12 cellular contexts compared by ENCODE assay signal in the genomic region with DNA sequence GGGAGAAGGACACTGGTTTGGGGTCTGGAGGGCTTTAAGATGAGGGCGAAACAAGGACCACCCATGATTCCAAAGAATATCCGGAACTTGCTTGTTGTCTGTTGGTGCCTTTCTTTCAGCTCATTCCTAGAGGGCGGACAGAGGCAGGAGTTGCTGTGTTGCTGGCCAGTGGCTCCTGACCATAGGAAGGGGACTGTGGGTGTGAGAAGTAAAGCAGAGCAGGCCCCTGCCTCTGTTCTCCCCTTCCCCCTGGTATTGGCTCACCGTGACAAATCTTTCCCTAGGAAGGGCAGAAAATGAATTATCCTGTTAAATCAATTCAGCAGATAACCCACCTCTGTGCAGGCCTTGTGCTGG.
DNase-seq lines count a peak whose midpoint lies in the region; ATAC-seq, FAIRE-seq and TF ChIP-seq lines count a peak whose summit lies in the region.
"Had no signal": no experiment of that assay in that cellular context is flagged by ENCODE, and none has a peak within 500 bp of the region (broad histone marks: within the 10 kb centered on the region; RNA-seq: fewer than 3 reads in every experiment).

No MANE protein-coding gene starts in this region.

- CTCF ChIA-PET in Calu3 (lab: Charles Lee) (interaction anchor here (0.6 to 1.3 kb wide), 4 partner anchors 16 to 206 kb away, joined by 3 to 5 read pairs (median 4); no protein-coding TSS in a partner anchor), RWPE1 (lab: Yijun Ruan, JAX) (interaction anchor here (0.6 kb wide), 1 partner anchor 881 kb away, joined by 3 read pairs; no protein-coding TSS in a partner anchor)

- H3K36me3 Mint-ChIP-seq in Calu3 (ENCODE audit: insufficient read depth, unreplicated experiment) (peaks cover 19% of the 10 kb centered on the region), endodermal cell (ENCODE audit: low read depth) (no peaks in the 10 kb centered on the region), nephron progenitor cell (ENCODE audit: low read depth) (peaks cover 4% of the 10 kb centered on the region)

- H3K4me1 ChIP-seq in RWPE2 (ENCODE audit: insufficient read depth, poor library complexity, severe bottlenecking) (peaks cover 11% of the 10 kb centered on the region), endodermal cell (ENCODE audit: control insufficient read depth, insufficient read depth, low read length) (peaks cover 7% of the 10 kb centered on the region)

- BruUV-seq in Calu3 (replicated peaks; lab: Mats Ljungman, UMichigan): TSS peak; percentile 95

- POLR2A ChIA-PET in RWPE1 (lab: Yijun Ruan, JAX; ENCODE audit: low non-redundant PET): no interaction called here

- no peak for ATAC-seq in RWPE2 (ENCODE audit: low read depth)
- ATAC-seq: activated T-cell treated with anti-CD3 and anti-CD28 coated beads, Interleukin-2, amount 50 U/mL, for 4 hours had no signal

- no peaks in the 10 kb centered on the region for H3K27me3 ChIP-seq in RWPE2 (ENCODE audit: insufficient read depth, poor library complexity, severe bottlenecking)
- H3K27me3 ChIP-seq in endodermal cell (ENCODE audit: control insufficient read depth, insufficient read depth, low read length, poor library complexity, severe bottlenecking): no peaks in the 10 kb centered on the region

- H3K36me3 ChIP-seq in RWPE2 (ENCODE audit: low read depth): no peaks in the 10 kb centered on the region
- no peaks in the 10 kb centered on the region for H3K36me3 ChIP-seq in endodermal cell (ENCODE audit: control insufficient read depth, insufficient read depth, low read length)

- H3K4me3 Mint-ChIP-seq in Calu3 (ENCODE audit: low read depth, unreplicated experiment): peak overlapping the region; percentile 57
- H3K4me3 Mint-ChIP-seq in endodermal cell: no peak overlapping the region
- H3K4me3 Mint-ChIP-seq in nephron progenitor cell: no peak overlapping the region
- H3K4me3 Mint-ChIP-seq: activated B cell treated with CpG ODN at 0.5 μM for 24 hours; activated T-cell treated with anti-CD3 and anti-CD28 coated beads, Interleukin-2, amount 50 U/mL, for 4 hours had no signal

- intact Hi-C loops in Calu3 (cut with micrococcal nuclease; ENCODE audit: unreplicated experiment): loop anchor here (2.0 to 5.0 kb wide), 2 partner anchors 48 to 189 kb away; no protein-coding TSS in a partner anchor

- DNase-seq in Calu3 (no peak), RWPE2 (ENCODE audit: low spot score) (no peak), endodermal cell (peak; percentile 43), nephron progenitor cell (no peak), epidermal melanocyte (ENCODE audit: insufficient read length, low spot score) (no peak), frontal cortex (ENCODE audit: low spot score in 2 of 2) (no peak), RWPE1 (ENCODE audit: low spot score) (no peak), ureter (ENCODE audit: low spot score) (no peak)
- DNase-seq: activated B cell treated with CpG ODN at 0.5 μM for 24 hours; activated T-cell treated with anti-CD3 and anti-CD28 coated beads, Interleukin-2, amount 50 U/mL, for 4 hours; NCI-H1436 had no signal

- H3K27ac ChIP-seq in RWPE2 (ENCODE audit: poor library complexity, severe bottlenecking) (peak overlapping the region; percentile 16), endodermal cell (ENCODE audit: low read depth, low read length) (no peak overlapping the region), RWPE1 (no peak overlapping the region)

- H3K9me3 Mint-ChIP-seq in Calu3 (ENCODE audit: low read depth, unreplicated experiment) (peaks cover 3% of the 10 kb centered on the region), endodermal cell (no peaks in the 10 kb centered on the region), nephron progenitor cell (peaks cover 11% of the 10 kb centered on the region)
- H3K9me3 Mint-ChIP-seq: activated B cell treated with CpG ODN at 0.5 μM for 24 hours; activated T-cell treated with anti-CD3 and anti-CD28 coated beads, Interleukin-2, amount 50 U/mL, for 4 hours had no signal

- no peaks in the 10 kb centered on the region for H3K27me3 Mint-ChIP-seq in Calu3 (ENCODE audit: unreplicated experiment)
- H3K27me3 Mint-ChIP-seq in endodermal cell (ENCODE audit: insufficient read depth): no peaks in the 10 kb centered on the region
- peaks cover 3% of the 10 kb centered on the region for H3K27me3 Mint-ChIP-seq in nephron progenitor cell (ENCODE audit: low read depth, poor library complexity)
- H3K27me3 Mint-ChIP-seq: CD4-positive, CD25-positive, alpha-beta regulatory T cell had no signal

- H3K4me1 Mint-ChIP-seq in Calu3 (ENCODE audit: low read depth, unreplicated experiment) (peaks cover 57% of the 10 kb centered on the region), endodermal cell (peaks cover 28% of the 10 kb centered on the region), nephron progenitor cell (peaks cover 72% of the 10 kb centered on the region)

- no peaks in the 10 kb centered on the region for H3K9me3 ChIP-seq in RWPE2 (ENCODE audit: severe bottlenecking)
- H3K9me3 ChIP-seq in endodermal cell (ENCODE audit: control insufficient read depth, low read length): no peaks in the 10 kb centered on the region

- TF ChIP-seq CTCF in Calu3 (IDR thresholded peaks at IDR 0.05; ENCODE audit: unreplicated experiment) (no peak), RWPE2 (IDR thresholded peaks at IDR 0.05; ENCODE audit: poor library complexity, severe bottlenecking) (no peak), endodermal cell (conservative IDR thresholded peaks at IDR 0.05) (no peak), nephron progenitor cell (IDR thresholded peaks at IDR 0.05) (no peak), RWPE1 (conservative IDR thresholded peaks at IDR 0.05; ENCODE audit: low read depth) (no peak)

- H3K9ac ChIP-seq in endodermal cell (ENCODE audit: extremely low read depth, low read length, poor library complexity, severe bottlenecking): no peak overlapping the region

- peak overlapping the region; percentile 96 for H3K27ac Mint-ChIP-seq in Calu3 (ENCODE audit: unreplicated experiment)
- H3K27ac Mint-ChIP-seq in endodermal cell: no peak overlapping the region
- peak overlapping the region; percentile 21 for H3K27ac Mint-ChIP-seq in nephron progenitor cell
- H3K27ac Mint-ChIP-seq: activated B cell treated with CpG ODN at 0.5 μM for 24 hours had no signal

- no peak for FAIRE-seq in frontal cortex (lab: Jason Lieb, UNC)

- 53 to 89% methylated on average over 2 to 4 of the region's 4 CpGs for WGBS in endodermal cell (ENCODE audit: insufficient coverage in 1 of 2, insufficient read length in 1 of 2), 2 experiments

- H3K4me3 ChIP-seq in RWPE2 (ENCODE audit: severe bottlenecking): no peak overlapping the region
- no peak overlapping the region for H3K4me3 ChIP-seq in endodermal cell (ENCODE audit: low read length)
